18 cellular contexts compared by ENCODE assay signal in genomic region chr11:131690776-131691557, GRCh38.
"Had no signal": no experiment of that assay in that cellular context is flagged by ENCODE, and none has a peak within 500 bp of the region (broad histone marks: within the 10 kb centered on the region; RNA-seq: fewer than 3 reads in every experiment).

No MANE protein-coding gene starts in this region.

- H3K27ac ChIP-seq: breast epithelium, left ventricle myocardium inferior, right atrium auricular region, skin epidermis, suprapubic skin had no signal

- FAIRE-seq: keratinocyte had no signal

- H3K27ac Mint-ChIP-seq: activated CD4-positive, alpha-beta T cell treated with anti-CD3 and anti-CD28 coated beads, Interleukin-2, amount 10 ng/mL, durations not matched to agents 24 days and 14 days; activated naive CD8-positive, alpha-beta T cell treated with anti-CD3 and anti-CD28 coated beads, Interleukin-2, amount 10 ng/mL, durations not matched to agents 7 days and 5 days; activated T-helper 1 cell treated with anti-CD3 and anti-CD28 coated beads, Interleukin-12 subunit alpha, Interleukin-12 subunit beta, Interleukin-2, Interleukin-4 antibody, amounts not matched to agents 30 ng/mL and 10 ng/mL and 1 ng/mL, durations not matched to agents 14 hours and 24 hours and 36 hours; progenitor cell of endocrine pancreas; T-helper 2 cell treated with Interferon-gamma antibody and Interleukin-4, amounts not matched to agents 5 μg/mL and 100 μg/mL, for 36 hours; type B pancreatic cell had no signal

- H3K36me3 ChIP-seq: breast epithelium, left ventricle myocardium inferior, right atrium auricular region, suprapubic skin had no signal

- H3K9me3 ChIP-seq: breast epithelium, left ventricle myocardium inferior, mucosa of descending colon, right atrium auricular region, suprapubic skin had no signal

- H3K4me1 ChIP-seq: breast epithelium had no signal

- H3K4me3 ChIP-seq: breast epithelium, left ventricle myocardium inferior, mucosa of descending colon, right atrium auricular region, skin epidermis, suprapubic skin had no signal

- H3K27me3 ChIP-seq: right atrium auricular region had no signal

- H3K4me3 Mint-ChIP-seq: activated CD4-positive, alpha-beta T cell treated with anti-CD3 and anti-CD28 coated beads, Interleukin-2, amount 10 ng/mL, durations not matched to agents 24 days and 14 days; activated naive CD8-positive, alpha-beta T cell treated with anti-CD3 and anti-CD28 coated beads, Interleukin-2, amount 10 ng/mL, durations not matched to agents 7 days and 5 days; activated T-helper 1 cell treated with anti-CD3 and anti-CD28 coated beads, Interleukin-12 subunit alpha, Interleukin-12 subunit beta, Interleukin-2, Interleukin-4 antibody, amounts not matched to agents 30 ng/mL and 10 ng/mL and 1 ng/mL, durations not matched to agents 14 hours and 24 hours and 36 hours; naive thymus-derived CD8-positive, alpha-beta T cell; T-helper 2 cell treated with Interferon-gamma antibody and Interleukin-4, amounts not matched to agents 5 μg/mL and 100 μg/mL, for 36 hours; type B pancreatic cell had no signal

- H3K9me3 Mint-ChIP-seq: activated CD4-positive, alpha-beta T cell treated with anti-CD3 and anti-CD28 coated beads, Interleukin-2, amount 10 ng/mL, durations not matched to agents 24 days and 14 days; activated naive CD8-positive, alpha-beta T cell treated with anti-CD3 and anti-CD28 coated beads, Interleukin-2, amount 10 ng/mL, durations not matched to agents 7 days and 5 days; activated T-helper 1 cell treated with anti-CD3 and anti-CD28 coated beads, Interleukin-12 subunit alpha, Interleukin-12 subunit beta, Interleukin-2, Interleukin-4 antibody, amounts not matched to agents 30 ng/mL and 10 ng/mL and 1 ng/mL, durations not matched to agents 14 hours and 24 hours and 36 hours; T-helper 2 cell treated with Interferon-gamma antibody and Interleukin-4, amounts not matched to agents 5 μg/mL and 100 μg/mL, for 36 hours; type B pancreatic cell had no signal

- H3K36me3 Mint-ChIP-seq: activated naive CD8-positive, alpha-beta T cell treated with anti-CD3 and anti-CD28 coated beads, Interleukin-2, amount 10 ng/mL, durations not matched to agents 7 days and 5 days; type B pancreatic cell had no signal

- DNase-seq: activated CD4-positive, CD25-positive, alpha-beta regulatory T cell; activated CD8-positive, alpha-beta memory T cell treated with anti-CD3 and anti-CD28 coated beads for 24 hours; cerebellar nuclear complex; left ventricle myocardium inferior; mucosa of descending colon; naive thymus-derived CD8-positive, alpha-beta T cell; stimulated activated naive CD4-positive, alpha-beta T cell treated with Interleukin-2 at 50 U/mL for 16 hours had no signal
